ENCODE assay signal across 10 cellular contexts in the genomic region with DNA sequence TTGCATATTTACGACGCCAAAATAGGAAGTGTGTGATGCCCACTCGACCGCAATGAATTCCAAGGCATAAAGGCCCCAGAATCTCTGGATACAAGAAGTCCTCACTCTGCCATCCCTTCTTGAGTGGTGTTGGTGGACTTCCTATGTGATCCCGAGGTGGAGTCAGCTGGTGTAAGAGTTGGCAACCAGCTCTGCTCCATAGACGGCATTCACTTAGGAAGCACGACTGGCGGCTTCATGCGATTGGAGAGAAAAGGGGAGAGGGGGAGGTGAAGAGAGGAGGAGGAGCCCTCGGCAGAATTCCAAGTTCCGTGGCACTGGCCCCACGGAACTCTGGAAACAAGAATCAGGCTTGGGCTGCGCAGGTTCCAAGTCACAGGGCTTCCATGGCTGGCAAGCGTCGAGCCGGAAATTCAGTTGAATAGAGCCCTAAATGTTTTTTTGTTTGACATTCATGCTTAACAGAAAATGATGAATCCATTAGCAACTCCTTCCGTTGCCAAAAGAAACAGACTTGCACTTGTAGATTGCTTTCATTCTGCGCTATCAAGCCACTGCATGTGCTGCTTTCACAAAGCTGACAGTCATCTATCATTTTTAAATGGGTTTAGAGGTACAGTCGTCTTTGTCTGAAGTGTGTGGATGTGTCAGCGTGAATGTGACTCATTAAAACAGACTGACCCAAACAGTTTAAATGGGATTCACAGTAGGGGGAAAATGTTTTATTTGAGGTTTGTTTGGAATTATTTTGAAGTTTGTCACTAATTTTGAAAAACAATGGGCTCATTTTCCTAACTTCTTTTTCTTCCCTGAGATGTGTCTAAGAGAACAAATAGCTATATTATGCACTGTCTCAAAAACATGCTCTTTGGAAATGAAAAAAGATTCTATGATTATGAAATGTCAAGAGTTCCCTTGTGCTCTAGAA.
A peak's percentile ranks its signal among the peaks of the same experiment; 100 is the strongest.
DNase-seq lines count a peak whose midpoint lies in the region; ATAC-seq and TF ChIP-seq lines count a peak whose summit lies in the region.
"Had no signal": no experiment of that assay in that cellular context is flagged by ENCODE, and none has a peak within 500 bp of the region (broad histone marks: within the 10 kb centered on the region; RNA-seq: fewer than 3 reads in every experiment).

No MANE protein-coding gene starts in this region.

- H3K27ac ChIP-seq in RWPE1, result peak overlapping the region; percentile 98
- H3K27ac ChIP-seq: right lobe of liver had no signal

- H3K9me3 Mint-ChIP-seq in activated CD8-positive, alpha-beta memory T cell treated with anti-CD3 and anti-CD28 coated beads, Interleukin-2, amount 10 ng/mL, durations not matched to agents 7 days and 5 days (ENCODE audit: low read depth), result no peaks in the 10 kb centered on the region

- no peak for ATAC-seq in activated CD8-positive, alpha-beta memory T cell treated with anti-CD3 and anti-CD28 coated beads, Interleukin-2, amount 10 ng/mL, durations not matched to agents 7 days and 5 days

- no peaks in the 10 kb centered on the region for H3K4me1 Mint-ChIP-seq in activated CD8-positive, alpha-beta memory T cell treated with anti-CD3 and anti-CD28 coated beads, Interleukin-2, amount 10 ng/mL, durations not matched to agents 7 days and 5 days

- no peak for TF ChIP-seq CTCF in RWPE1 (conservative IDR thresholded peaks at IDR 0.05; ENCODE audit: low read depth)

- H3K27ac Mint-ChIP-seq in activated CD8-positive, alpha-beta memory T cell treated with anti-CD3 and anti-CD28 coated beads, Interleukin-2, amount 10 ng/mL, durations not matched to agents 7 days and 5 days, result no peak overlapping the region

- CTCF ChIA-PET in RWPE1 (lab: Yijun Ruan, JAX), result interaction anchor here (0.6 kb wide), 1 partner anchor 389 kb away, joined by 3 read pairs; no protein-coding TSS in a partner anchor
- CTCF ChIA-PET in activated CD8-positive, alpha-beta memory T cell treated with anti-CD3 and anti-CD28 coated beads, Interleukin-2, amount 10 ng/mL, durations not matched to agents 7 days and 5 days (lab: Charles Lee), result no interaction called here

- no peaks in the 10 kb centered on the region for H3K27me3 Mint-ChIP-seq in activated CD8-positive, alpha-beta memory T cell treated with anti-CD3 and anti-CD28 coated beads, Interleukin-2, amount 10 ng/mL, durations not matched to agents 7 days and 5 days

- no peak overlapping the region for H3K4me3 Mint-ChIP-seq in activated CD8-positive, alpha-beta memory T cell treated with anti-CD3 and anti-CD28 coated beads, Interleukin-2, amount 10 ng/mL, durations not matched to agents 7 days and 5 days

- H3K36me3 Mint-ChIP-seq in activated CD8-positive, alpha-beta memory T cell treated with anti-CD3 and anti-CD28 coated beads, Interleukin-2, amount 10 ng/mL, durations not matched to agents 7 days and 5 days, result no peaks in the 10 kb centered on the region

- DNase-seq in NCI-H1417 (lab: John Stamatoyannopoulos, UW) (peak; percentile 84 to 97 (median 87)), RWPE1 (ENCODE audit: low spot score) (peak; percentile 78), globus pallidus (ENCODE audit: low spot score) (peak; percentile 88), stromal cell of bone marrow (ENCODE audit: low read depth) (peak; percentile 3), CD1c-positive myeloid dendritic cell (ENCODE audit: extremely low spot score) (no peak), activated T-cell treated with anti-CD3 and anti-CD28 coated beads for 4 hours (no peak)
- DNase-seq in activated CD8-positive, alpha-beta memory T cell treated with anti-CD3 and anti-CD28 coated beads, Interleukin-2, amount 10 ng/mL, durations not matched to agents 7 days and 5 days, result no peak
- no peak for DNase-seq in stimulated activated CD8-positive, alpha-beta memory T cell treated with anti-CD3 and anti-CD28 coated beads, Interleukin-4, amount 100 ng/mL, for 48 hours
- DNase-seq: right lobe of liver, trophoblast cell had no signal

- POLR2A ChIA-PET in RWPE1 (lab: Yijun Ruan, JAX; ENCODE audit: low non-redundant PET), result no interaction called here

Comparison
In these comparisons a context has a peak if more than half of its experiments do, and no peak if none do; other contexts are left out.
1. DNase-seq: peak in NCI-H1417 (3 of 3), RWPE1 (single experiment), globus pallidus (single experiment) and stromal cell of bone marrow (single experiment); none in activated CD8-positive, alpha-beta memory T cell treated with anti-CD3 and anti-CD28 coated beads, Interleukin-2, amount 10 ng/mL, durations not matched to agents 7 days and 5 days (single experiment), stimulated activated CD8-positive, alpha-beta memory T cell treated with anti-CD3 and anti-CD28 coated beads, Interleukin-4, amount 100 ng/mL, for 48 hours (single experiment), CD1c-positive myeloid dendritic cell (single experiment) and activated T-cell treated with anti-CD3 and anti-CD28 coated beads for 4 hours (single experiment).